In genomic region chr10:95290801-95291633, GRCh38 we compare ENCODE assay signal across 8 cellular contexts. TPM values are rescaled to one million over a fixed set of nuclear protein-coding genes. Genes with fewer than 3 reads are reported as not detected.
A peak's percentile ranks its signal among the peaks of the same experiment; 100 is the strongest.
DNase-seq lines count a peak whose midpoint lies in the region; ATAC-seq and TF ChIP-seq lines count a peak whose summit lies in the region.

PDLIM1 (minus strand) TSS chr10:95291003; CDS start chr10:95290915, 88 bp downstream.

- H3K36me3 Mint-ChIP-seq in CD4-positive, alpha-beta memory T cell = no peaks in the 10 kb centered on the region
- peaks cover 2% of the 10 kb centered on the region for H3K36me3 Mint-ChIP-seq in activated naive CD4-positive, alpha-beta T cell treated with anti-CD3 and anti-CD28 coated beads, Interleukin-2, amount 10 ng/mL, durations not matched to agents 7 days and 5 days
- H3K36me3 Mint-ChIP-seq in progenitor cell of endocrine pancreas (ENCODE audit: insufficient read depth) = no peaks in the 10 kb centered on the region

- ATAC-seq in HG03139 (IDR thresholded peaks at IDR 0.05; ENCODE audit: unreplicated experiment) = peak; percentile 41

- H3K4me3 Mint-ChIP-seq in CD4-positive, alpha-beta memory T cell = peak within 1 kb of the TSS; percentile 74 to 85 (median 78)
- H3K4me3 Mint-ChIP-seq in activated naive CD4-positive, alpha-beta T cell treated with anti-CD3 and anti-CD28 coated beads, Interleukin-2, amount 10 ng/mL, durations not matched to agents 7 days and 5 days = peak within 1 kb of the TSS; percentile 81
- peak within 1 kb of the TSS; percentile 94 for H3K4me3 Mint-ChIP-seq in progenitor cell of endocrine pancreas (ENCODE audit: low read depth)

- H3K27me3 Mint-ChIP-seq in CD4-positive, alpha-beta memory T cell = peaks cover 21 to 37% of the 10 kb centered on the region in 2 donors
- H3K27me3 Mint-ChIP-seq in activated naive CD4-positive, alpha-beta T cell treated with anti-CD3 and anti-CD28 coated beads, Interleukin-2, amount 10 ng/mL, durations not matched to agents 7 days and 5 days = peaks cover 71% of the 10 kb centered on the region
- peaks cover 30% of the 10 kb centered on the region for H3K27me3 Mint-ChIP-seq in progenitor cell of endocrine pancreas

- TF ChIP-seq CTCF in progenitor cell of endocrine pancreas (IDR thresholded peaks at IDR 0.05; ENCODE audit: unreplicated experiment) = peak; percentile 48

- intact Hi-C loops in CD4-positive, alpha-beta memory T cell (cut with micrococcal nuclease) = no loop called here
- intact Hi-C loops in cardiac septum (cut with DNase I) = loop anchor here (2.0 kb wide), 1 partner anchor 18 kb away; no protein-coding TSS in a partner anchor

- peaks cover 13 to 30% (median 23%) of the 10 kb centered on the region in 4 donors for H3K4me1 Mint-ChIP-seq in CD4-positive, alpha-beta memory T cell
- H3K4me1 Mint-ChIP-seq in activated naive CD4-positive, alpha-beta T cell treated with anti-CD3 and anti-CD28 coated beads, Interleukin-2, amount 10 ng/mL, durations not matched to agents 7 days and 5 days = peaks cover 62% of the 10 kb centered on the region
- peaks cover 28% of the 10 kb centered on the region for H3K4me1 Mint-ChIP-seq in progenitor cell of endocrine pancreas (ENCODE audit: low read depth)

- POLR2A ChIA-PET in CD4-positive, alpha-beta memory T cell (lab: Charles Lee; ENCODE audit: partially characterized antibody) = no interaction called here

- no peaks in the 10 kb centered on the region for H3K9me3 ChIP-seq in CD4-positive, alpha-beta memory T cell (ENCODE audit: control insufficient read depth in 1 of 2, low read length in 2 of 2)
- H3K9me3 ChIP-seq in NT2/D1 (ENCODE audit: insufficient read depth, low read length) = no peaks in the 10 kb centered on the region

- H3K36me3 ChIP-seq in CD4-positive, alpha-beta memory T cell (ENCODE audit: insufficient read depth, low read length) = no peaks in the 10 kb centered on the region
- H3K36me3 ChIP-seq in NT2/D1 (ENCODE audit: insufficient read depth, insufficient read length, low read length) = peaks cover 23% of the 10 kb centered on the region

- CTCF ChIA-PET in CD4-positive, alpha-beta memory T cell (lab: Charles Lee; ENCODE audit: partially characterized antibody) = no interaction called here
- CTCF ChIA-PET in activated naive CD4-positive, alpha-beta T cell treated with anti-CD3 and anti-CD28 coated beads, Interleukin-2, amount 10 ng/mL, durations not matched to agents 7 days and 5 days (lab: Charles Lee) = no interaction called here

- TF ChIP-seq POLR2A in GM19099 (IDR thresholded peaks at IDR 0.05; ENCODE audit: extremely low read depth, insufficient read length, low read depth) = peak; percentile 85

- DNase-seq in CD4-positive, alpha-beta memory T cell = peak in 4 of 5 donors; percentile 1 to 26 (median 24)
- DNase-seq in NT2/D1 (ENCODE audit: low read depth, low spot score) (no peak), cardiac septum (ENCODE audit: low spot score) (peak; percentile 84), progenitor cell of endocrine pancreas (ENCODE audit: low spot score, unreplicated experiment) (peak; percentile 65), putamen (ENCODE audit: low spot score) (no peak)
- peak; percentile 72 for DNase-seq in activated naive CD4-positive, alpha-beta T cell treated with anti-CD3 and anti-CD28 coated beads, Interleukin-2, amount 10 ng/mL, durations not matched to agents 7 days and 5 days

- H3K27ac Mint-ChIP-seq in CD4-positive, alpha-beta memory T cell = peak within 1 kb of the TSS in 2 of 7 donors; percentile 46 to 51
- H3K27ac Mint-ChIP-seq in activated naive CD4-positive, alpha-beta T cell treated with anti-CD3 and anti-CD28 coated beads, Interleukin-2, amount 10 ng/mL, durations not matched to agents 7 days and 5 days = peak within 1 kb of the TSS; percentile 30
- H3K27ac Mint-ChIP-seq in progenitor cell of endocrine pancreas = peak within 1 kb of the TSS; percentile 97

- no peak within 1 kb of the TSS for H3K27ac ChIP-seq in CD4-positive, alpha-beta memory T cell (ENCODE audit: low read depth, low read length)

- H3K9me3 Mint-ChIP-seq in CD4-positive, alpha-beta memory T cell = no peaks in the 10 kb centered on the region
- no peaks in the 10 kb centered on the region for H3K9me3 Mint-ChIP-seq in activated naive CD4-positive, alpha-beta T cell treated with anti-CD3 and anti-CD28 coated beads, Interleukin-2, amount 10 ng/mL, durations not matched to agents 7 days and 5 days
- no peaks in the 10 kb centered on the region for H3K9me3 Mint-ChIP-seq in progenitor cell of endocrine pancreas (ENCODE audit: low read depth)

- peak within 1 kb of the TSS in 1 of 2 donors; percentile 35 for H3K4me3 ChIP-seq in CD4-positive, alpha-beta memory T cell (ENCODE audit: low read length in 2 of 2)
- H3K4me3 ChIP-seq in NT2/D1 (ENCODE audit: insufficient read length, low read depth) = peak within 1 kb of the TSS; percentile 87

- peak within 1 kb of the TSS; percentile 88 for H3K9ac ChIP-seq in NT2/D1 (ENCODE audit: insufficient read length, low read depth)

- H3K4me1 ChIP-seq in CD4-positive, alpha-beta memory T cell (ENCODE audit: insufficient read depth, low read length) = peaks cover 18% of the 10 kb centered on the region
- peaks cover 4% of the 10 kb centered on the region for H3K4me1 ChIP-seq in NT2/D1 (ENCODE audit: insufficient read depth, insufficient read length)

- peaks cover 10% of the 10 kb centered on the region for H3K27me3 ChIP-seq in CD4-positive, alpha-beta memory T cell (ENCODE audit: insufficient read depth, low read length)
- no peaks in the 10 kb centered on the region for H3K27me3 ChIP-seq in NT2/D1 (ENCODE audit: insufficient read depth, insufficient read length)

RNA-seq across cellular contexts. Expression of gene PDLIM1, which starts in this region (rescaled TPM):
- total RNA-seq in CD4-positive, alpha-beta memory T cell = 1 to 10 TPM in 1 of 2 experiments, under 1 TPM in 1; 0.90 to 1.5 TPM
- polyA plus RNA-seq in CD4-positive, alpha-beta memory T cell = 1 to 10 TPM; 1.3 to 7.3 TPM
- total RNA-seq in cardiac septum (334 TPM), progenitor cell of endocrine pancreas (113 and 118 TPM in 2 replicates)

Comparison
In these comparisons a context has a peak if more than half of its experiments do, and no peak if none do; other contexts are left out.
1. RNA of gene PDLIM1 (total RNA-seq): 334 TPM in cardiac septum (single experiment) and 113 to 118 TPM in progenitor cell of endocrine pancreas; 0.90 to 1.5 TPM in CD4-positive, alpha-beta memory T cell; every median in the first group is over 10 times any median in the second.
2. DNase-seq: peak in CD4-positive, alpha-beta memory T cell (4 of 5), activated naive CD4-positive, alpha-beta T cell treated with anti-CD3 and anti-CD28 coated beads, Interleukin-2, amount 10 ng/mL, durations not matched to agents 7 days and 5 days (single experiment), cardiac septum (single experiment) and progenitor cell of endocrine pancreas (single experiment); none in NT2/D1 (single experiment) and putamen (single experiment).
3. Peak in every context shown above with its lines, with median percentiles within 50 percentile points of each other: H3K4me3 Mint-ChIP-seq.